24 cellular contexts compared by ENCODE assay signal in genomic region chr6:164243012-164243610, GRCh38.
DNase-seq lines count a peak whose midpoint lies in the region; ATAC-seq and TF ChIP-seq lines count a peak whose summit lies in the region.
"Had no signal": no experiment of that assay in that cellular context is flagged by ENCODE, and none has a peak within 500 bp of the region (broad histone marks: within the 10 kb centered on the region; RNA-seq: fewer than 3 reads in every experiment).

No MANE protein-coding gene starts in this region.

- no peak for TF ChIP-seq CTCF in GM23338 (conservative IDR thresholded peaks at IDR 0.05; ENCODE audit: low read depth in 2 of 2)
- no peak for TF ChIP-seq CTCF in esophagus muscularis mucosa (IDR thresholded peaks at IDR 0.05)
- TF ChIP-seq CTCF in smooth muscle cell (IDR thresholded peaks at IDR 0.05; ENCODE audit: borderline replicate concordance, insufficient read depth, poor library complexity, severe bottlenecking): no peak
- no peak for TF ChIP-seq CTCF in body of pancreas (IDR thresholded peaks at IDR 0.05)

- H3K4me1 Mint-ChIP-seq in GM23338: no peaks in the 10 kb centered on the region
- no peaks in the 10 kb centered on the region for H3K4me1 Mint-ChIP-seq in stimulated activated memory B cell treated with anti-CD40 and anti-IgM and Interleukin-4, amounts not matched to agents 10 μg/mL and 1 μg/mL and 100 μg/mL, for 72 hours
- H3K4me1 Mint-ChIP-seq: CD14-positive monocyte; CD8-positive, alpha-beta memory T cell had no signal

- no peaks in the 10 kb centered on the region; the same call in 1 of the 3 replicates for H3K9me3 Mint-ChIP-seq in GM23338
- peaks cover 10% of the 10 kb centered on the region for H3K9me3 Mint-ChIP-seq in stimulated activated memory B cell treated with anti-CD40 and anti-IgM and Interleukin-4, amounts not matched to agents 10 μg/mL and 1 μg/mL and 100 μg/mL, for 72 hours

- H3K27ac Mint-ChIP-seq in GM23338: no peak overlapping the region
- H3K27ac Mint-ChIP-seq in stimulated activated memory B cell treated with anti-CD40 and anti-IgM and Interleukin-4, amounts not matched to agents 10 μg/mL and 1 μg/mL and 100 μg/mL, for 72 hours: no peak overlapping the region
- H3K27ac Mint-ChIP-seq: CD14-positive monocyte; CD4-positive, alpha-beta T cell; CD8-positive, alpha-beta memory T cell; HFFc6 had no signal

- H3K79me1 ChIP-seq in mesendoderm (ENCODE audit: low read length): no peaks in the 10 kb centered on the region

- no peak overlapping the region for H3K4me3 Mint-ChIP-seq in GM23338
- H3K4me3 Mint-ChIP-seq in stimulated activated memory B cell treated with anti-CD40 and anti-IgM and Interleukin-4, amounts not matched to agents 10 μg/mL and 1 μg/mL and 100 μg/mL, for 72 hours: no peak overlapping the region
- H3K4me3 Mint-ChIP-seq: CD14-positive monocyte; CD4-positive, alpha-beta T cell; HFFc6 had no signal

- no peak overlapping the region for H3K18ac ChIP-seq in mesendoderm (ENCODE audit: low read length)

- H3K56ac ChIP-seq in mesendoderm (ENCODE audit: low read length): no peak overlapping the region

- H3K9me3 ChIP-seq in esophagus muscularis mucosa (no peaks in the 10 kb centered on the region), smooth muscle cell (replicated peaks; ENCODE audit: low read depth) (no peaks in the 10 kb centered on the region), body of pancreas (no peaks in the 10 kb centered on the region)
- H3K9me3 ChIP-seq: A549; BE2C; BLaER1 treated with 17β-estradiol and CSF1 and Interleukin-3, amounts not matched to agents 10 nM and 100 nM; HAP-1 had no signal

- no peak for ATAC-seq in GM23338
- ATAC-seq in stimulated activated memory B cell treated with anti-CD40 and anti-IgM and Interleukin-4, amounts not matched to agents 10 μg/mL and 1 μg/mL and 100 μg/mL, for 72 hours: no peak
- ATAC-seq in body of pancreas: no peak
- ATAC-seq: A549, GM12878 had no signal

- no peak overlapping the region for H4K5ac ChIP-seq in mesendoderm (ENCODE audit: low read length)

- H3K36me3 Mint-ChIP-seq in GM23338 (ENCODE audit: low read depth): no peaks in the 10 kb centered on the region
- no peaks in the 10 kb centered on the region for H3K36me3 Mint-ChIP-seq in stimulated activated memory B cell treated with anti-CD40 and anti-IgM and Interleukin-4, amounts not matched to agents 10 μg/mL and 1 μg/mL and 100 μg/mL, for 72 hours
- H3K36me3 Mint-ChIP-seq: CD14-positive monocyte; CD8-positive, alpha-beta memory T cell had no signal

- TF ChIP-seq POLR2A in esophagus muscularis mucosa (IDR thresholded peaks at IDR 0.05; ENCODE audit: low read depth): no peak
- TF ChIP-seq POLR2A in body of pancreas (IDR thresholded peaks at IDR 0.05): no peak

- H4K20me1 ChIP-seq in GM23338 (replicated peaks; ENCODE audit: insufficient read depth): no peaks in the 10 kb centered on the region
- no peaks in the 10 kb centered on the region for H4K20me1 ChIP-seq in smooth muscle cell (ENCODE audit: low read depth)
- H4K20me1 ChIP-seq: BLaER1 treated with 17β-estradiol and CSF1 and Interleukin-3, amounts not matched to agents 10 nM and 100 nM had no signal

- no peaks in the 10 kb centered on the region for H3K4me1 ChIP-seq in GM23338 (ENCODE audit: insufficient read depth)
- no peaks in the 10 kb centered on the region for H3K4me1 ChIP-seq in esophagus muscularis mucosa
- H3K4me1 ChIP-seq in mesendoderm (ENCODE audit: control insufficient read depth, low read depth, low read length): no peaks in the 10 kb centered on the region
- peaks cover 8% of the 10 kb centered on the region for H3K4me1 ChIP-seq in smooth muscle cell (ENCODE audit: low read depth)
- no peaks in the 10 kb centered on the region for H3K4me1 ChIP-seq in body of pancreas
- H3K4me1 ChIP-seq: A549, BE2C, HAP-1 had no signal

- H3K27me3 ChIP-seq in GM23338 (ENCODE audit: insufficient read depth) (no peaks in the 10 kb centered on the region), esophagus muscularis mucosa (no peaks in the 10 kb centered on the region), mesendoderm (ENCODE audit: insufficient read depth, low read length, poor library complexity) (no peaks in the 10 kb centered on the region), smooth muscle cell (ENCODE audit: low read depth) (no peaks in the 10 kb centered on the region), body of pancreas (no peaks in the 10 kb centered on the region)
- H3K27me3 ChIP-seq: BE2C; BLaER1 treated with 17β-estradiol and CSF1 and Interleukin-3, amounts not matched to agents 10 nM and 100 nM had no signal

- H3K4me3 ChIP-seq in GM23338: no peak overlapping the region
- no peak overlapping the region for H3K4me3 ChIP-seq in esophagus muscularis mucosa
- H3K4me3 ChIP-seq in mesendoderm (ENCODE audit: low read length): no peak overlapping the region
- H3K4me3 ChIP-seq in smooth muscle cell: no peak overlapping the region
- no peak overlapping the region for H3K4me3 ChIP-seq in body of pancreas
- H3K4me3 ChIP-seq: A549; BLaER1 treated with 17β-estradiol and CSF1 and Interleukin-3, amounts not matched to agents 10 nM and 100 nM; GM12878; HAP-1 had no signal

- no peak overlapping the region for H3K23ac ChIP-seq in mesendoderm (ENCODE audit: low read length)

- H3K27ac ChIP-seq in GM23338 (ENCODE audit: low read depth): no peak overlapping the region
- H3K27ac ChIP-seq in esophagus muscularis mucosa (replicated peaks in 1 of 4): no peak overlapping the region
- H3K27ac ChIP-seq in mesendoderm (ENCODE audit: low read depth, low read length): no peak overlapping the region
- H3K27ac ChIP-seq in smooth muscle cell (ENCODE audit: low read depth): peak overlapping the region; percentile 15
- H3K27ac ChIP-seq in body of pancreas: no peak overlapping the region
- H3K27ac ChIP-seq: A549; BLaER1 treated with 17β-estradiol and CSF1 and Interleukin-3, amounts not matched to agents 10 nM and 100 nM had no signal

- no peaks in the 10 kb centered on the region for H3F3A ChIP-seq in GM23338 (replicated peaks; ENCODE audit: low read depth)
- H3F3A ChIP-seq in smooth muscle cell (ENCODE audit: low read depth): no peaks in the 10 kb centered on the region

- H3K4ac ChIP-seq in mesendoderm (ENCODE audit: low read depth, low read length): no peak overlapping the region

- TF ChIP-seq EP300 in esophagus muscularis mucosa (IDR thresholded peaks at IDR 0.05): no peak

- H2BK120ac ChIP-seq in mesendoderm (ENCODE audit: low read depth, low read length): no peak overlapping the region

- H3K9me2 ChIP-seq in GM23338 (ENCODE audit: insufficient read depth): peaks cover 14% of the 10 kb centered on the region; the same call in 1 of the 2 replicates

- H3K27me3 Mint-ChIP-seq in GM23338 (ENCODE audit: insufficient read depth, low read depth, poor library complexity): peaks cover 2% of the 10 kb centered on the region
- no peaks in the 10 kb centered on the region for H3K27me3 Mint-ChIP-seq in stimulated activated memory B cell treated with anti-CD40 and anti-IgM and Interleukin-4, amounts not matched to agents 10 μg/mL and 1 μg/mL and 100 μg/mL, for 72 hours
- H3K27me3 Mint-ChIP-seq: CD4-positive, alpha-beta T cell; CD8-positive, alpha-beta memory T cell had no signal

- H2BK15ac ChIP-seq in mesendoderm (replicated peaks; ENCODE audit: low read depth): no peak overlapping the region

- 83% methylated on average over 6 of the region's 6 CpGs for WGBS in esophagus muscularis mucosa
- WGBS in mesendoderm (ENCODE audit: extremely low coverage, insufficient coverage, low lambda C conversion rate): no CpG with 5 or more reads among the region's 6 CpGs
- 75% methylated on average over 6 of the region's 6 CpGs for WGBS in smooth muscle cell (ENCODE audit: low lambda C conversion rate)
- WGBS in body of pancreas, 2 donors: 51 to 59% methylated on average over 6 of the region's 6 CpGs

- no peak overlapping the region for H3K9ac ChIP-seq in mesendoderm (ENCODE audit: low read length)
- H3K9ac ChIP-seq in smooth muscle cell (ENCODE audit: low read depth): no peak overlapping the region
- H3K9ac ChIP-seq: BLaER1 treated with 17β-estradiol and CSF1 and Interleukin-3, amounts not matched to agents 10 nM and 100 nM had no signal

- H2AK5ac ChIP-seq in mesendoderm (ENCODE audit: low read length): no peak overlapping the region

- H3K79me2 ChIP-seq in GM23338 (replicated peaks; ENCODE audit: insufficient read depth) (no peaks in the 10 kb centered on the region), mesendoderm (ENCODE audit: control insufficient read depth, insufficient read depth, low read length) (no peaks in the 10 kb centered on the region), smooth muscle cell (ENCODE audit: low read depth) (no peaks in the 10 kb centered on the region)

- peak overlapping the region; percentile 45; the same call in 1 of the 2 replicates for H2AFZ ChIP-seq in GM23338
- no peak overlapping the region for H2AFZ ChIP-seq in smooth muscle cell (ENCODE audit: low read depth)

- DNase-seq in GM23338 (ENCODE audit: low spot score): no peak
- DNase-seq in esophagus muscularis mucosa (ENCODE audit: extremely low spot score): peak; percentile 64
- peak; percentile 5 for DNase-seq in mesendoderm
- DNase-seq in smooth muscle cell (lab: John Stamatoyannopoulos, UW; ENCODE audit: unreplicated experiment): no peak
- no peak for DNase-seq in body of pancreas
- DNase-seq in activated CD8-positive, alpha-beta memory T cell treated with anti-CD3 and anti-CD28 coated beads for 24 hours: no peak
- DNase-seq: 8988T; ACHN; AML-193; BE2C; CD4-positive, alpha-beta T cell; CD8-positive, alpha-beta memory T cell; DMS 273 treated with DMSO at 0.1 percent for 48 hours; DMS79; EL; GDM1; GOT3; HFFc6 had no signal

- H4K8ac ChIP-seq in mesendoderm (ENCODE audit: low read depth, low read length): no peak overlapping the region

- H3K36me3 ChIP-seq in GM23338 (ENCODE audit: insufficient read depth): no peaks in the 10 kb centered on the region
- no peaks in the 10 kb centered on the region for H3K36me3 ChIP-seq in esophagus muscularis mucosa
- H3K36me3 ChIP-seq in mesendoderm (ENCODE audit: control insufficient read depth, insufficient read depth, low read length): no peaks in the 10 kb centered on the region
- H3K36me3 ChIP-seq in smooth muscle cell (ENCODE audit: low read depth): no peaks in the 10 kb centered on the region
- H3K36me3 ChIP-seq in body of pancreas (replicated peaks in 1 of 2; ENCODE audit: insufficient read depth in 1 of 2, low read depth in 2 of 2): no peaks in the 10 kb centered on the region
- H3K36me3 ChIP-seq: BE2C; BLaER1 treated with 17β-estradiol and CSF1 and Interleukin-3, amounts not matched to agents 10 nM and 100 nM; HAP-1 had no signal

- H3K4me2 ChIP-seq in GM23338: no peak overlapping the region
- H3K4me2 ChIP-seq in mesendoderm (ENCODE audit: low read length): no peak overlapping the region
- H3K4me2 ChIP-seq in smooth muscle cell: no peak overlapping the region
- H3K4me2 ChIP-seq: A549; BLaER1 treated with 17β-estradiol and CSF1 and Interleukin-3, amounts not matched to agents 10 nM and 100 nM had no signal

- no peak overlapping the region for H2BK5ac ChIP-seq in mesendoderm (ENCODE audit: low read length)

- intact Hi-C loops in esophagus muscularis mucosa (cut with DNase I): no loop called here
- intact Hi-C loops in body of pancreas (cut with DNase I): no loop called here

Comparison
In these comparisons a context has a peak if more than half of its experiments do, and no peak if none do; other contexts are left out.
1. DNase-seq: peak in esophagus muscularis mucosa (single experiment) and mesendoderm (single experiment); none in GM23338 (single experiment), smooth muscle cell (single experiment), body of pancreas (0 of 4) and activated CD8-positive, alpha-beta memory T cell treated with anti-CD3 and anti-CD28 coated beads for 24 hours (single experiment).